Comparison of ENCODE assay signal across 9 cellular contexts in the genomic region with DNA sequence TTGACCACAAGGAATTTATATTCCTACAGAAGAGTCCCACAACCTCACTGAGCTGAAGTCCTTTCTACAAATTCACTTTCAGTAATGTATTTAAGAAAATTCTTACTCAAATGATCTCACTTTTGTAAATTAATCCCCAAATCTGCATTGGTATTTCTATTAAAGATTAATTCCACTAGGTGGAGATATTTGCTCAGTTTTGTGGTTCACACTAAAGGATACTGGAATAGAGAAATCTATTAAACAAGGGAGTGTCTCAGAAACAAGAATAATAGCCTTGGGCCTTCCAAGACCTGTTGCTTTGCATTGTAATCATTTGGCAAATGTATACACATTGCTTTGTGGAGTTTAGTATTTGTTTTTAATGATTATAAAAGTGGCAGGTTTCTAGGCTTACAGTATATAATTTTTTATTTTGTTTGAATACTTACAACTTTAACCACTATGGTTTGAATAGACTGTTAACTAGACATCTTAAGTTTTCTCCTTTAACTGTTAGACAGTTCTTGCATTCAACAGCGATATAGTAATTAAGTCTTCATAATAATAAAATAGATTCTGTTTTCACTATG. TPM values are rescaled to one million over a fixed set of nuclear protein-coding genes. Genes with fewer than 3 reads are reported as not detected.
A peak's percentile ranks its signal among the peaks of the same experiment; 100 is the strongest.
DNase-seq lines count a peak whose midpoint lies in the region; ATAC-seq and TF ChIP-seq lines count a peak whose summit lies in the region.
"Had no signal": no experiment of that assay in that cellular context is flagged by ENCODE, and none has a peak within 500 bp of the region (broad histone marks: within the 10 kb centered on the region; RNA-seq: fewer than 3 reads in every experiment).

No MANE protein-coding gene starts in this region.

- TF ChIP-seq POLR2A in body of pancreas (IDR thresholded peaks at IDR 0.05), result no peak

- intact Hi-C loops in body of pancreas (cut with DNase I) (no loop called here), posterior cingulate gyrus (cut with DNase I) (loop anchor here (1.0 kb wide), 2 partner anchors 629 to 679 kb away; no protein-coding TSS in a partner anchor)

- DNase-seq in DND-41, result no peak
- DNase-seq in body of pancreas, result no peak
- DNase-seq in medulla oblongata (ENCODE audit: extremely low spot score), result peak; percentile 42
- no peak for DNase-seq in epidermal melanocyte (ENCODE audit: insufficient read length, low spot score)
- DNase-seq in effector CD4-positive, alpha-beta T cell, result no peak
- no peak for DNase-seq in posterior cingulate gyrus
- DNase-seq in middle frontal gyrus (ENCODE audit: extremely low spot score, low spot score), result no peak

- H3K4me1 ChIP-seq in DND-41 (ENCODE audit: insufficient read depth, low read length), result peaks cover 15% of the 10 kb centered on the region
- peaks cover 3% of the 10 kb centered on the region for H3K4me1 ChIP-seq in Loucy (ENCODE audit: insufficient read depth, low read length, poor library complexity, severe bottlenecking)
- H3K4me1 ChIP-seq in body of pancreas, result no peaks in the 10 kb centered on the region

- H3K4me3 ChIP-seq in DND-41 (ENCODE audit: low read depth in 1 of 2, low read length in 2 of 2), result no peak overlapping the region
- H3K4me3 ChIP-seq in Loucy (ENCODE audit: low read length, poor library complexity, severe bottlenecking), result no peak overlapping the region
- no peak overlapping the region for H3K4me3 ChIP-seq in body of pancreas
- H3K4me3 ChIP-seq: lung had no signal

- no peaks in the 10 kb centered on the region for H4K20me1 ChIP-seq in DND-41 (ENCODE audit: insufficient read depth, low read length)
- no peaks in the 10 kb centered on the region for H4K20me1 ChIP-seq in Loucy (ENCODE audit: insufficient read depth, low read length, poor library complexity, severe bottlenecking)

- ATAC-seq in DND-41 (ENCODE audit: insufficient read depth, low read depth) (no peak), body of pancreas (no peak)

- H3K27me3 ChIP-seq in DND-41 (ENCODE audit: insufficient read depth, low read length, poor library complexity) (peaks cover 6% of the 10 kb centered on the region), Loucy (ENCODE audit: insufficient read depth, low read length, poor library complexity, severe bottlenecking) (no peaks in the 10 kb centered on the region), body of pancreas (no peaks in the 10 kb centered on the region)

- H2AFZ ChIP-seq in DND-41 (ENCODE audit: low read depth, low read length) (no peak overlapping the region), Loucy (ENCODE audit: low read length) (no peak overlapping the region)

- H3K4me2 ChIP-seq in DND-41 (ENCODE audit: insufficient read depth, low read length) (no peak overlapping the region), Loucy (ENCODE audit: low read depth, low read length, poor library complexity, severe bottlenecking) (no peak overlapping the region)

- H3K9me3 ChIP-seq in DND-41 (ENCODE audit: insufficient read depth, low read length, severe bottlenecking), result no peaks in the 10 kb centered on the region
- H3K9me3 ChIP-seq in Loucy (ENCODE audit: insufficient read depth, low read depth, low read length), result no peaks in the 10 kb centered on the region
- no peaks in the 10 kb centered on the region for H3K9me3 ChIP-seq in body of pancreas

- H3K27ac ChIP-seq in DND-41 (ENCODE audit: low read length) (no peak overlapping the region), body of pancreas (no peak overlapping the region)

- peak; percentile 59 for TF ChIP-seq CTCF in DND-41 (IDR thresholded peaks at IDR 0.05; ENCODE audit: borderline replicate concordance, extremely low read depth, low read length, poor library complexity, severe bottlenecking)
- peak; percentile 76 for TF ChIP-seq CTCF in Loucy (conservative IDR thresholded peaks at IDR 0.05; ENCODE audit: low read length)
- TF ChIP-seq CTCF in body of pancreas (IDR thresholded peaks at IDR 0.05), result peak in 6 of 7 experiments; percentile 11 to 51 (median 38)

- no peaks in the 10 kb centered on the region for H3K9me2 ChIP-seq in Loucy (replicated peaks; ENCODE audit: low read depth, low read length)

- H3K36me3 ChIP-seq in DND-41 (ENCODE audit: insufficient read depth, low read length) (no peaks in the 10 kb centered on the region), Loucy (ENCODE audit: insufficient read depth, low read length) (no peaks in the 10 kb centered on the region), body of pancreas (replicated peaks in 1 of 2; ENCODE audit: insufficient read depth in 1 of 2, low read depth in 2 of 2) (no peaks in the 10 kb centered on the region)

- no peaks in the 10 kb centered on the region for H3K79me2 ChIP-seq in DND-41 (ENCODE audit: insufficient read depth, low read length)
- no peaks in the 10 kb centered on the region for H3K79me2 ChIP-seq in Loucy (ENCODE audit: insufficient read depth, low read length)

- no peaks in the 10 kb centered on the region for H3F3A ChIP-seq in Loucy (ENCODE audit: low read depth)

- H3K9ac ChIP-seq in DND-41 (ENCODE audit: low read depth, low read length), result no peak overlapping the region
- H3K9ac ChIP-seq in Loucy (ENCODE audit: low read depth, low read length, poor library complexity, severe bottlenecking), result no peak overlapping the region

- 38 to 40% methylated on average over 1 of the region's 1 CpG for WGBS in body of pancreas, 2 donors

RNA-seq across cellular contexts. Expression of gene CFAP299, which starts 25.9 kb away (rescaled TPM):
- not detected for total RNA-seq in body of pancreas
